In the genomic region with DNA sequence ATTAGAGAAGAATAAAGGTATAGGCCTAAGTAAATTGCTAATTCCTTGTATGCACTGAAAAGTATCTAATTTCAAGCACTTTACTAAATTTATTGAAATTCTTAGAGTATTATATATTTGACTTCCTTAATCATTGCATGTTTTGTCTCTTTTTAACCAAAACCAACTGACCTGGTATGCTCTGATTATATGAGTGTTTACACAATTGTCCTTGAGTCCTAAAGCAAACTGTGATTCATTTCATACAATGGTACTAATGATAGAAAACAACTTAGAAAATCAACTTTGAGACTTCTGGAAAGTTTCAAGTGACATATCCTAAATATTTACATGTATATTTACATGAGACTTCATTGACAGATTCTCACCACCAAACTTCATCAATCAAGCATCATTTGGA, we compare ENCODE assay signal across 31 cellular contexts.
"Had no signal": no experiment of that assay in that cellular context is flagged by ENCODE, and none has a peak within 500 bp of the region (broad histone marks: within the 10 kb centered on the region; RNA-seq: fewer than 3 reads in every experiment).

No MANE protein-coding gene starts in this region.

- H3K27me3 ChIP-seq: MG63 had no signal

- H3K36me3 ChIP-seq: MG63 had no signal

- DNase-seq: Karpas-422, Kasumi-1, MG63, MM.1S, MV-4-11, NCI-H1048, NCI-H1092, NCI-H1092 treated with DMSO at 0.1 percent for 48 hours, NCI-H1105, NCI-H1417 treated with DMSO at 0.1 percent for 48 hours, NCI-H1436, NCI-H1436 treated with DMSO at 0.1 percent for 48 hours, NCI-H1694, NCI-H1694 treated with DMSO at 0.1 percent for 48 hours, NCI-H187, NCI-H187 treated with DMSO at 0.1 percent for 48 hours, NCI-H2029, NCI-H2029 treated with DMSO at 0.1 percent for 48 hours, NCI-H2081 treated with DMSO at 0.1 percent for 48 hours, NCI-H2107, NCI-H2171, NCI-H2171 treated with DMSO at 0.1 percent for 48 hours, NCI-H2227 treated with DMSO at 0.1 percent for 48 hours, NCI-H226, NCI-H345, NCI-H446, NCI-H446 treated with DMSO at 0.1 percent for 48 hours, NCI-H510A, NCI-H510A treated with DMSO at 0.1 percent for 48 hours, NCI-H524, NCI-H524 treated with DMSO at 0.1 percent for 48 hours had no signal

- H3K4me3 ChIP-seq: MG63 had no signal

- H3K9me3 ChIP-seq: MG63 had no signal
